ENCODE assay signal across 1 cellular context in the genomic region with DNA sequence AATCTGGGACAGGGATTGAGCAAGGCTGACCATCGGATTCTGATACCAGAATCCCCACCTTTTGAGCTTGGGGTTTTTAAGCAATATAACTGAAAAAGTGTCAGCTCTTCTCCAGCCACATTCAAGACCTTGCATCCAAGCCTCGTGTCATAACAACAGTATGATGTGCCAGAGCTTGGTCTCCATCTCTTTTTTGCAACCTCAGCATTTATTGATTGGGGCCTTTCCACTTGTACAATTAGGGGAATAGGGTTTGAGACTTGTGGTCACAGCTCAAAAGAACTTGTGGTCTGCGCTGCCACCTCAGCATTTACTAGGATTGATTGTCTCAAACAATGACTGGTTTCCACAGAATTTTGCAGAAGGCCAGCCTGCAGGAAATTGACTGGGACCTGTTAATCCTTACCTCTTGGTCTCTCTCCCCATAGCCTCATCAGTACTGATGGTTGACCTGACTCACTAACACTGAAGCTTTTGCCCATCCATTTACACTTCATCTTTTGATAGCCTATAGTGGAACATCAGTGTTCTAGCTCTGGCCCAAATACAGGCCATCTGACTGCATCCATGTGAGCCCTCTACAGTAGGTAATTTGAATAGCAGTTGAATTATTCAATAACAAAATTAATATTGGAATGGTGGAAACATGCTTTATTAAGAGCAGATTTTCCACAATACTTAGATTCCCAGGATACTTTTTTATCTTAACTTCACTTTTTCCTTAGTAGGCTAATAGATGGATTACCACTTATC.
TF ChIP-seq lines count a peak whose summit lies in the region.

No MANE protein-coding gene starts in this region.

TF ChIP-seq in SK-N-SH, 30 proteins besides CTCF, POLR2A, EP300 and RAD21 (continued from another document):
- TF ChIP-seq, protein P1, sequence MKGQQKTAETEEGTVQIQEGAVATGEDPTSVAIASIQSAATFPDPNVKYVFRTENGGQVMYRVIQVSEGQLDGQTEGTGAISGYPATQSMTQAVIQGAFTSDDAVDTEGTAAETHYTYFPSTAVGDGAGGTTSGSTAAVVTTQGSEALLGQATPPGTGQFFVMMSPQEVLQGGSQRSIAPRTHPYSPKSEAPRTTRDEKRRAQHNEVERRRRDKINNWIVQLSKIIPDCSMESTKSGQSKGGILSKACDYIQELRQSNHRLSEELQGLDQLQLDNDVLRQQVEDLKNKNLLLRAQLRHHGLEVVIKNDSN (IDR thresholded peaks at IDR 0.05; ENCODE audit: borderline replicate concordance, low read depth) = no peak
TF ChIP-seq in SK-N-SH: peak in this region for 0.
